ENCODE assay signal across 17 cellular contexts in the genomic region with DNA sequence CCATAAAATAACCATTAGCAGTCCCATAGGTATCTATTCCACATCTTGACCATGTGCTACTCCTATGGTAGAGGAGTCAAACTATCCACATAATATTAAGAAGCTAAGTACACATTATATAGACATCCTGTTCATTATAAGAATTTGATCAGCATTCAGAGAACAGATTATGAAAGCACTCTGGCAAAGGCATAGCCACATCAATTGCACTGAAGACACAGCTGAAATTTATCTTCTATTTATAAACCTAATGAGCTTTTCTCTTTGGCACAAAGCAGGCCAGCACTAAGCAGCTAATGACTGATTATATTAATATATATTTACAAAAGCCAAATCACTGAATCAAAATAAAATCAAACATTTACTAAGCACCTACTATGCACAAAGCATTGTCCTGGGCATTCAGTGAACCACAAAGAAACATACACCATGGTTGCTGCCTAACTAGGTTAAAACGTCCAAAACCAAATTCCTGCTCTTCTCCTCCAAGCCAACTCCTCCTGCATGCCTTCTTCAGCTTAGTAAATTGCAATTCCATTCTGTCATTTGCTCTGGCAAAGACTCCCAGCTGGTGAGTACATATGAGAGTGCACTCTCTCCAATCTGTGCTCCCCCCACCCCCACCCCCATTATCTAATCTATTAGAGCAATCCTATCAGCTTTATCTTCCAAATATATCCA.
DNase-seq lines count a peak whose midpoint lies in the region; ATAC-seq, FAIRE-seq and TF ChIP-seq lines count a peak whose summit lies in the region.
"Had no signal": no experiment of that assay in that cellular context is flagged by ENCODE, and none has a peak within 500 bp of the region (broad histone marks: within the 10 kb centered on the region; RNA-seq: fewer than 3 reads in every experiment).

No MANE protein-coding gene starts in this region.

- H3K9me3 ChIP-seq in GM12878 (replicated peaks; ENCODE audit: control insufficient read depth, insufficient read depth, low read length): peaks cover 2% of the 10 kb centered on the region; the same call in 2 of the 3 replicates
- H3K9me3 ChIP-seq in gastrocnemius medialis: no peaks in the 10 kb centered on the region
- H3K9me3 ChIP-seq in uterus: no peaks in the 10 kb centered on the region
- H3K9me3 ChIP-seq: ovary had no signal

- TF ChIP-seq EP300 in GM12878 (IDR thresholded peaks at IDR 0.05; ENCODE audit: borderline replicate concordance in 1 of 2, control insufficient read depth in 1 of 2, low read depth in 2 of 2, low read length in 2 of 2): no peak

- no TSS peak for BruUV-seq in GM12878 (replicated peaks; lab: Mats Ljungman, UMichigan)

- ATAC-seq in GM12878 (peak; percentile 64), left cardiac atrium (peak; percentile 72 to 86), gastrocnemius medialis (peak in 1 of 2 donors; percentile 53)

- no peak overlapping the region for H3K9ac ChIP-seq in GM12878 (ENCODE audit: control insufficient read depth, insufficient read depth, low read length)

- SMC1A ChIA-PET in GM12878 (lab: Charles Lee; ENCODE audit: uncharacterized antibody, unreplicated experiment): interaction anchor here (1.0 to 4.9 kb wide), 10 partner anchors 8 to 42 kb away, joined by 3 to 30 read pairs (median 8); no protein-coding TSS in a partner anchor

- H2AFZ ChIP-seq in GM12878 (ENCODE audit: control insufficient read depth, low read depth, low read length): no peak overlapping the region

- H3K4me1 ChIP-seq in GM12878 (ENCODE audit: control insufficient read depth, insufficient read depth, low read length) (peaks cover 14% of the 10 kb centered on the region), gastrocnemius medialis (peaks cover 26 to 39% of the 10 kb centered on the region in 2 donors), uterus (no peaks in the 10 kb centered on the region)

- no peak for TF ChIP-seq RAD21 in GM12878 (IDR thresholded peaks at IDR 0.05; ENCODE audit: insufficient read depth, low read depth, low read length)

- no peak for FAIRE-seq in GM12878 (lab: Jason Lieb, UNC)

- H3K27me3 ChIP-seq in GM12878 (replicated peaks in 1 of 2; ENCODE audit: control insufficient read depth in 2 of 2, insufficient read depth in 2 of 2, low read length in 1 of 2) (no peaks in the 10 kb centered on the region), gastrocnemius medialis (no peaks in the 10 kb centered on the region), uterus (no peaks in the 10 kb centered on the region)
- H3K27me3 ChIP-seq: ovary had no signal

- intact Hi-C loops in GM12878 (cut with micrococcal nuclease; ENCODE audit: unreplicated experiment): no loop called here
- intact Hi-C loops in left cardiac atrium (cut with DNase I): loop anchor here in 1 of 2 donors (10.0 kb wide), 1 partner anchor 49 kb away; no protein-coding TSS in a partner anchor
- intact Hi-C loops in gastrocnemius medialis (cut with DNase I; ENCODE audit: low total_unique reads): no loop called here
- intact Hi-C loops in uterus (cut with DNase I; ENCODE audit: low total_unique reads): no loop called here

- peak overlapping the region; percentile 22; the same call in 1 of the 2 replicates for H3K4me2 ChIP-seq in GM12878 (ENCODE audit: control insufficient read depth, insufficient read depth)

- in situ Hi-C loops in GM12878 (cut with MboI) (no loop called here), gastrocnemius medialis (cut with MboI; ENCODE audit: low sequenced_read_pairs in 4 of 4) (no loop called here)

- H4K20me1 ChIP-seq in GM12878 (ENCODE audit: control insufficient read depth, insufficient read depth): no peaks in the 10 kb centered on the region

- CTCF ChIA-PET in GM12878 (lab: Yijun Ruan, JAX): interaction anchor here (1.2 to 3.8 kb wide), 4 partner anchors 10 to 40 kb away, joined by 3 to 16 read pairs (median 4); no protein-coding TSS in a partner anchor

- peaks cover 66% of the 10 kb centered on the region for H3K79me2 ChIP-seq in GM12878 (ENCODE audit: control insufficient read depth, insufficient read depth, low read length)

- DNase-seq in GM04504 (ENCODE audit: low read depth) (peak; percentile 17), GM12878 (ENCODE audit: low read depth, low spot score) (no peak), left cardiac atrium (no peak), gastrocnemius medialis (no peak), NCI-H2227 (lab: John Stamatoyannopoulos, UW; ENCODE audit: unreplicated experiment) (no peak), DMS79 treated with DMSO at 0.1 percent for 48 hours (lab: John Stamatoyannopoulos, UW) (no peak), uterus (no peak), NCI-H2107 (lab: John Stamatoyannopoulos, UW) (no peak)
- DNase-seq: activated CD8-positive, alpha-beta memory T cell treated with anti-CD3 and anti-CD28 coated beads for 24 hours; activated gamma-delta T cell; C1 segment of cervical spinal cord; effector CD4-positive, alpha-beta T cell; NCI-H1694; NCI-H526 treated with DMSO at 0.1 percent for 48 hours; ovary; stimulated activated CD4-positive, alpha-beta T cell treated with anti-CD3 and anti-CD28 coated beads, Interleukin-12 subunit alpha, Interleukin-12 subunit beta, amount 100 ng/mL, for 4 hours; WERI-Rb-1 had no signal

- RAD21 ChIA-PET in GM12878 (lab: Charles Lee; ENCODE audit: unreplicated experiment): interaction anchor here (1.6 to 2.5 kb wide), 4 partner anchors 10 to 138 kb away, joined by 4 to 12 read pairs (median 8); no protein-coding TSS in a partner anchor

- H3K36me3 ChIP-seq in GM12878 (ENCODE audit: control insufficient read depth in 2 of 2, insufficient read depth in 2 of 2, low read length in 1 of 2) (peaks cover 0 to 8% of the 10 kb centered on the region in 2 experiments; a peak in 2 of 4 replicates), gastrocnemius medialis (no peaks in the 10 kb centered on the region), uterus (no peaks in the 10 kb centered on the region)
- H3K36me3 ChIP-seq: ovary, WERI-Rb-1 had no signal

- TF ChIP-seq POLR2A in GM12878 (IDR thresholded peaks at IDR 0.05; ENCODE audit: low read depth, low read length) (no peak), gastrocnemius medialis (IDR thresholded peaks at IDR 0.05) (no peak), uterus (IDR thresholded peaks at IDR 0.05) (no peak)

- H3K4me3 ChIP-seq in GM12878 (no peak overlapping the region), gastrocnemius medialis (no peak overlapping the region), uterus (no peak overlapping the region)
- H3K4me3 ChIP-seq: ovary had no signal

- 37% methylated on average over 1 of the region's 1 CpG for WGBS in GM12878 (ENCODE audit: insufficient coverage, insufficient replicate concordance, low lambda C conversion rate, missing lambda C conversion rate)

- TF ChIP-seq CTCF in GM12878 (IDR thresholded peaks at IDR 0.05 in 2 of 3, conservative IDR thresholded peaks at IDR 0.05 in 1 of 3; ENCODE audit: control insufficient read depth in 2 of 3, extremely low read depth in 1 of 3, insufficient read depth in 1 of 3, low read depth in 3 of 3, low read length in 3 of 3) (no peak), gastrocnemius medialis (IDR thresholded peaks at IDR 0.05 in 4 of 5, conservative IDR thresholded peaks at IDR 0.05 in 1 of 5) (no peak), uterus (IDR thresholded peaks at IDR 0.05) (no peak)

- POLR2A ChIA-PET in GM12878 (lab: Charles Lee): interaction anchor here (0.6 to 3.2 kb wide), 2 partner anchors 11 to 62 kb away, joined by 6 to 14 read pairs; no protein-coding TSS in a partner anchor

- H3K27ac ChIP-seq in GM12878 (ENCODE audit: control insufficient read depth, insufficient read depth): no peak overlapping the region
- H3K27ac ChIP-seq in gastrocnemius medialis: peak overlapping the region; percentile 30 to 71 (median 47)
- peak overlapping the region in 1 of 2 donors; percentile 17 for H3K27ac ChIP-seq in uterus
- H3K27ac ChIP-seq: ovary, WERI-Rb-1 had no signal

TF ChIP-seq in GM12878, 131 proteins besides CTCF, POLR2A, EP300 and RAD21 (continues in another document):
- TF ChIP-seq ASH2L (IDR thresholded peaks at IDR 0.05; ENCODE audit: borderline replicate concordance, low read depth) (no peak), HSF1 (IDR thresholded peaks at IDR 0.05; ENCODE audit: low read depth, low read length) (no peak), CBX5 (IDR thresholded peaks at IDR 0.05; ENCODE audit: low read depth) (no peak), ZNF274 (IDR thresholded peaks at IDR 0.05; ENCODE audit: insufficient read depth, insufficient read length) (no peak)
